ENCODE assay signal across 9 cellular contexts in the genomic region with DNA sequence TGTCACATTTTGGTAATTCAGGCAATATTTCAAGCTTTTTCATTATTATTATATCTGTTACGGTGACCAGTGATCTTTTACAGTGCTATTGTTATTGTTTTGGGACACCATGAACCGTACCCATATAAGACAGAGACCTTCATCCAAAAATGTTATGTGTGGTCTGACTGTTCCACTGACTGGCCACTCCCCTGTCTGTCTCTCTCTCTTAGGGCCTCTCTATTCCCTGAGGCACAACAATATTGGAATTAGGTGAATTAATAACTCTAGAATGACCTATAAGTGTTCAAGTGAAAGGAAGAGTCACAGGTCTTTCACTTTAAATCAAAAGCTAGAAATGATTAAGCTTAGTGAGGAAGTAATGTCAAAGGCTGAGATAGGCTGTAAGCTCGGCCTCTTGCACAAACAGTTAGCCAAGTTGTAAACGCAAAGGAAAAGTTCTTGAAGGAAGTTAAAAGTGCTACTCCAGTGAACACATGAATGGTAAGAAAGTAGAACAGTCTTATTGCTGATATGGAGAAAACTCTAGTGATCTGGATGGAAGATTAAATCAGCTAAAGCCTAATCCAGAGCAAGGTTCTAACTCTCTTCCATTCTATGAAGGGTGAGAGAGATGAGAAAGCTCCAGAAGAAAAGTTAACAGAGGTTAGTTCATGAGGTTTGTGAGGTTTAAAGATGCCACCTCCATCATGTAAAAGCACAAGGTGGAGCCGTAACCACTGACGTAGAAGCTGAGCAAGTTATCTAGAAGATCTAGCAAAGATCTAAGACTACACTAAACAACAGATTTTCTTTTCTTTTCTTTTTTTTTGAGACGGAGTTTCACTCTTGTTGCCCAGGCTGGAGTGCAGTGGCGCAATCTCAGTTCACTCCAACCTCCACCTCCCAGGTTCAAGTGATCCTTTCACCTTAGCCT. TPM values are rescaled to one million over a fixed set of nuclear protein-coding genes. Genes with fewer than 3 reads are reported as not detected.
A peak's percentile ranks its signal among the peaks of the same experiment; 100 is the strongest.
DNase-seq lines count a peak whose midpoint lies in the region; ATAC-seq and TF ChIP-seq lines count a peak whose summit lies in the region.
"Had no signal": no experiment of that assay in that cellular context is flagged by ENCODE, and none has a peak within 500 bp of the region (broad histone marks: within the 10 kb centered on the region; RNA-seq: fewer than 3 reads in every experiment).

No MANE protein-coding gene starts in this region.

- no peaks in the 10 kb centered on the region for H3K36me3 Mint-ChIP-seq in naive B cell

- peak overlapping the region; percentile 80 to 95 (median 94) for H3K27ac Mint-ChIP-seq in naive B cell

- no peaks in the 10 kb centered on the region for H3K27me3 Mint-ChIP-seq in naive B cell

- DNase-seq in T-helper 9 cell = peak; percentile 9
- peak; percentile 27 for DNase-seq in naive B cell
- no peak for DNase-seq in NCI-H2107 treated with DMSO at 0.1 percent for 48 hours (lab: John Stamatoyannopoulos, UW; ENCODE audit: unreplicated experiment)
- no peak for DNase-seq in RPMI8226
- DNase-seq in NCI-H526 treated with DMSO at 0.1 percent for 48 hours (lab: John Stamatoyannopoulos, UW) = no peak
- no peak for DNase-seq in omental fat pad (ENCODE audit: low spot score)
- DNase-seq: NCI-H446 treated with DMSO at 0.1 percent for 48 hours had no signal

- H3K4me1 Mint-ChIP-seq in naive B cell = peaks cover 30 to 55% (median 46%) of the 10 kb centered on the region in 3 donors

- H3K4me3 Mint-ChIP-seq in naive B cell = peak overlapping the region in 7 of 8 donors; percentile 43 to 79 (median 55)

- TF ChIP-seq CTCF in omental fat pad (IDR thresholded peaks at IDR 0.05) = no peak

- ATAC-seq in GM18907 (IDR thresholded peaks at IDR 0.05; ENCODE audit: unreplicated experiment) (peak; percentile 68), HG02852 (IDR thresholded peaks at IDR 0.05; ENCODE audit: unreplicated experiment) (peak; percentile 52), naive B cell (ENCODE audit: low read depth in 2 of 2) (peak; percentile 45 to 49), omental fat pad (ENCODE audit: low FRiP score) (no peak)

- no peaks in the 10 kb centered on the region for H3K9me3 Mint-ChIP-seq in naive B cell

RNA-seq across cellular contexts. Expression of a gene that starts 19.7 kb away (rescaled TPM):
- 10 to 100 TPM; 26.0 to 57.3 (median 32.4) TPM for polyA plus RNA-seq in naive B cell (ENCODE audit: low read depth in 6 of 6)
- total RNA-seq in omental fat pad = 10 to 100 TPM in 3 of 4 donors, 1 to 10 TPM in 1; 9.1 to 27.2 (median 18.3) TPM

Comparison
In these comparisons a context has a peak if more than half of its experiments do, and no peak if none do; other contexts are left out.
1. DNase-seq: peak in T-helper 9 cell (single experiment) and naive B cell (single experiment); none in NCI-H2107 treated with DMSO at 0.1 percent for 48 hours (single experiment), RPMI8226 (single experiment), NCI-H526 treated with DMSO at 0.1 percent for 48 hours (single experiment) and omental fat pad (single experiment).